21 cellular contexts compared by ENCODE assay signal in the genomic region with DNA sequence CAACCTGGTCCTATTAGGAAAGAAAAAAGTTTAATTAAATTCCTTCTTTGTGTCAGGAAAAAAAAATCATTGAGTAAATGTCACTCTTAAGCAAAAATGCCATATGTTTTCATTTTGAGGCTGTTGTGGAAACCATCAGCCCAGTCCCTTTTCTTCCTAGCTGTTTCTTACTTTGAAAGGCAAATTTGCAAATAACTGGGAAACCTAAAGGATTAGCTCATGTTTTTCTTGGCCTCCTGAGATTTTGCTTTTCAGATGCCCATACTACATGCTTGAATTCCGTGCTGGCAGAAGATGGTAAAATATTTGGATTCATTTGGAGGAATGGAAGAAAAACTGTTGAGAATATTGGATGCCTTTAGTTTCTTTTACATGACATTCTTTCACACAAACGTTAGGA.
DNase-seq lines count a peak whose midpoint lies in the region; ATAC-seq and TF ChIP-seq lines count a peak whose summit lies in the region.
"Had no signal": no experiment of that assay in that cellular context is flagged by ENCODE, and none has a peak within 500 bp of the region (broad histone marks: within the 10 kb centered on the region; RNA-seq: fewer than 3 reads in every experiment).

No MANE protein-coding gene starts in this region.

- H3K9me3 ChIP-seq in aorta (ENCODE audit: control insufficient read depth, low read length), result no peaks in the 10 kb centered on the region
- H3K9me3 ChIP-seq: thyroid gland had no signal

- ATAC-seq in aorta (ENCODE audit: low FRiP score), result no peak
- ATAC-seq: activated CD4-positive, alpha-beta T cell treated with anti-CD3 and anti-CD28 coated beads for 36 hours; left colon; natural killer cell; Right ventricle myocardium inferior; sciatic nerve; stimulated activated effector memory CD8-positive, alpha-beta T cell treated with anti-CD3 and anti-CD28 coated beads, Interleukin-12 subunit alpha, Interleukin-12 subunit beta, amount 100 ng/mL, for 72 hours had no signal

- TF ChIP-seq CTCF in astrocyte of the spinal cord (IDR thresholded peaks at IDR 0.05; ENCODE audit: low read depth, low read length), result no peak

- H3K4me3 ChIP-seq in astrocyte of the spinal cord (ENCODE audit: low read depth, low read length) (no peak overlapping the region), aorta (ENCODE audit: low read length in 2 of 2) (no peak overlapping the region)
- H3K4me3 ChIP-seq: BLaER1, cardiac muscle cell, dorsolateral prefrontal cortex, thyroid gland had no signal

- H3K27ac ChIP-seq in aorta (ENCODE audit: low read depth in 1 of 2, low read length in 2 of 2), result peak overlapping the region in 1 of 2 donors; percentile 71
- H3K27ac ChIP-seq: BLaER1, cardiac muscle cell, dorsolateral prefrontal cortex, HL-60, parathyroid adenoma, thyroid gland had no signal

- 0 to 3% methylated on average over 2 of the region's 2 CpGs for WGBS in aorta, 2 donors

- H3K4me1 ChIP-seq in aorta (ENCODE audit: control insufficient read depth in 1 of 2, insufficient read depth in 2 of 2, low read length in 2 of 2), result peaks cover 0 to 2% of the 10 kb centered on the region in 2 donors
- H3K4me1 ChIP-seq: BLaER1, parathyroid adenoma, thyroid gland had no signal

- intact Hi-C loops in aorta (cut with DNase I), result no loop called here

- no peaks in the 10 kb centered on the region for H3K36me3 ChIP-seq in aorta (ENCODE audit: control insufficient read depth in 1 of 2, insufficient read depth in 2 of 2, low read length in 1 of 2)
- H3K36me3 ChIP-seq: BLaER1, cardiac muscle cell, thyroid gland had no signal

- DNase-seq in GM04504 (ENCODE audit: low read depth) (peak; percentile 40), astrocyte of the spinal cord (ENCODE audit: low read depth, low spot score) (peak; percentile 44), hepatic stellate cell (ENCODE audit: low spot score) (peak; percentile 4), superior temporal gyrus (ENCODE audit: extremely low spot score) (no peak), aorta (no peak), NCI-H526 treated with DMSO at 0.1 percent for 48 hours (lab: John Stamatoyannopoulos, UW) (no peak), iPS-NIHi7 (ENCODE audit: extremely low spot score) (no peak)
- DNase-seq: activated CD4-positive, alpha-beta T cell treated with anti-CD3 and anti-CD28 coated beads for 36 hours; activated naive CD8-positive, alpha-beta T cell treated with anti-CD3 and anti-CD28 coated beads for 36 hours; dorsolateral prefrontal cortex; left colon; natural killer cell; NCI-H748 treated with DMSO at 0.1 percent for 48 hours; thyroid gland had no signal

- no peaks in the 10 kb centered on the region for H3K27me3 ChIP-seq in aorta (ENCODE audit: control insufficient read depth in 1 of 2, insufficient read depth in 2 of 2, low read length in 1 of 2)
- H3K27me3 ChIP-seq: BLaER1, cardiac muscle cell, thyroid gland had no signal

- in situ Hi-C loops in astrocyte of the spinal cord (cut with HindIII; ENCODE audit: low sequenced_read_pairs), result no loop called here

Comparison
In these comparisons a context has a peak if more than half of its experiments do, and no peak if none do; other contexts are left out.
1. DNase-seq: peak in GM04504 (single experiment), astrocyte of the spinal cord (single experiment) and hepatic stellate cell (single experiment); none in superior temporal gyrus (single experiment), aorta (0 of 2), NCI-H526 treated with DMSO at 0.1 percent for 48 hours (single experiment) and iPS-NIHi7 (single experiment).